ENCODE assay signal across 17 cellular contexts in genomic region chr1:243841507-243841906, GRCh38. TPM values are rescaled to one million over a fixed set of nuclear protein-coding genes. Genes with fewer than 3 reads are reported as not detected.
DNase-seq lines count a peak whose midpoint lies in the region; ATAC-seq, FAIRE-seq and TF ChIP-seq lines count a peak whose summit lies in the region.
"Had no signal": no experiment of that assay in that cellular context is flagged by ENCODE, and none has a peak within 500 bp of the region (broad histone marks: within the 10 kb centered on the region; RNA-seq: fewer than 3 reads in every experiment).

No MANE protein-coding gene starts in this region.

- POLR2A ChIA-PET in endothelial cell of umbilical vein (lab: Charles Lee) = no interaction called here

- peaks cover 56% of the 10 kb centered on the region for H3K4me1 Mint-ChIP-seq in osteocyte (ENCODE audit: unreplicated experiment)

- peak; percentile 59 for DNase-seq in EL
- peak in 1 of 2 experiments; percentile 43 for DNase-seq in SJSA1 (ENCODE audit: low read depth in 1 of 2, low spot score in 2 of 2)
- peak; percentile 32 for DNase-seq in endothelial cell of umbilical vein (ENCODE audit: low read depth, low spot score)
- DNase-seq in osteocyte (ENCODE audit: extremely low spot score, unreplicated experiment) = no peak
- no peak for DNase-seq in pons (ENCODE audit: low spot score)
- DNase-seq: activated CD4-positive, alpha-beta memory T cell treated with anti-CD3 and anti-CD28 coated beads, Interleukin-2, amount 10 ng/mL, durations not matched to agents 7 days and 5 days; NCI-H1048; NCI-H2171 treated with DMSO at 0.1 percent for 48 hours; stimulated activated CD4-positive, alpha-beta T cell treated with anti-CD3 and anti-CD28 coated beads, Interleukin-2, amount 100 ng/mL, for 48 hours had no signal

- H3K4me2 ChIP-seq in endothelial cell of umbilical vein (ENCODE audit: insufficient read depth, low read length) = peak overlapping the region; percentile 75

- H3K27me3 Mint-ChIP-seq in osteocyte (ENCODE audit: unreplicated experiment) = no peaks in the 10 kb centered on the region
- H3K27me3 Mint-ChIP-seq: activated CD4-positive, alpha-beta memory T cell treated with anti-CD3 and anti-CD28 coated beads, Interleukin-2, amount 10 ng/mL, durations not matched to agents 7 days and 5 days had no signal

- no peaks in the 10 kb centered on the region for H3K9me1 ChIP-seq in endothelial cell of umbilical vein (replicated peaks; ENCODE audit: control insufficient read depth, extremely low read depth, insufficient read depth, low read length)

- TF ChIP-seq CTCF in endothelial cell of umbilical vein (IDR thresholded peaks at IDR 0.05; ENCODE audit: extremely low read depth in 1 of 2, insufficient read depth in 1 of 2, low read depth in 1 of 2, low read length in 2 of 2) (no peak), osteocyte (IDR thresholded peaks at IDR 0.05) (no peak)

- H3K27me3 ChIP-seq in SJSA1 (replicated peaks) = no peaks in the 10 kb centered on the region
- H3K27me3 ChIP-seq in endothelial cell of umbilical vein (ENCODE audit: control insufficient read depth in 2 of 2, insufficient read depth in 2 of 2, low read length in 2 of 2) = no peaks in the 10 kb centered on the region

- intact Hi-C loops in endothelial cell of umbilical vein (cut with micrococcal nuclease) = loop anchor here (5.0 to 10.0 kb wide), 2 partner anchors 79 to 603 kb away; no protein-coding TSS in a partner anchor

- H3K4me1 ChIP-seq in SJSA1 (replicated peaks) = peaks cover 30% of the 10 kb centered on the region
- peaks cover 30% of the 10 kb centered on the region for H3K4me1 ChIP-seq in endothelial cell of umbilical vein (ENCODE audit: control insufficient read depth, extremely low read depth, insufficient read depth, low read length)

- CTCF ChIA-PET in endothelial cell of umbilical vein (lab: Charles Lee) = interaction anchor here (0.6 kb wide), 1 partner anchor 128 kb away, joined by 4 read pairs; no protein-coding TSS in a partner anchor

- ATAC-seq in GM21526 (IDR thresholded peaks at IDR 0.05; ENCODE audit: low FRiP score, unreplicated experiment) (no peak), GM19395 (IDR thresholded peaks at IDR 0.05; ENCODE audit: unreplicated experiment) (no peak)
- ATAC-seq: GM12878, K562 had no signal

- H3K36me3 ChIP-seq in SJSA1 = no peaks in the 10 kb centered on the region
- no peaks in the 10 kb centered on the region for H3K36me3 ChIP-seq in endothelial cell of umbilical vein (ENCODE audit: control insufficient read depth in 2 of 2, extremely low read depth in 1 of 2, insufficient read depth in 2 of 2, low read length in 2 of 2)
- H3K36me3 ChIP-seq: thoracic aorta had no signal

- peaks cover 66% of the 10 kb centered on the region for H3K79me2 ChIP-seq in endothelial cell of umbilical vein (ENCODE audit: control insufficient read depth, insufficient read depth, low read length)

- peak overlapping the region; percentile 83 for H3K27ac Mint-ChIP-seq in osteocyte (ENCODE audit: unreplicated experiment)
- H3K27ac Mint-ChIP-seq: activated CD4-positive, alpha-beta memory T cell treated with anti-CD3 and anti-CD28 coated beads, Interleukin-2, amount 10 ng/mL, durations not matched to agents 7 days and 5 days; activated T-helper 1 cell treated with anti-CD3 and anti-CD28 coated beads, Interleukin-12 subunit alpha, Interleukin-12 subunit beta, Interleukin-2, Interleukin-4 antibody, amounts not matched to agents 30 ng/mL and 10 ng/mL and 1 ng/mL, durations not matched to agents 14 hours and 24 hours and 36 hours; CD14-positive monocyte; nephron had no signal

- peaks cover 11% of the 10 kb centered on the region for H3K36me3 Mint-ChIP-seq in osteocyte (ENCODE audit: unreplicated experiment)

- H3K4me3 Mint-ChIP-seq in osteocyte (ENCODE audit: unreplicated experiment) = peak overlapping the region; percentile 26
- H3K4me3 Mint-ChIP-seq: activated CD4-positive, alpha-beta memory T cell treated with anti-CD3 and anti-CD28 coated beads, Interleukin-2, amount 10 ng/mL, durations not matched to agents 7 days and 5 days; activated T-helper 1 cell treated with anti-CD3 and anti-CD28 coated beads, Interleukin-12 subunit alpha, Interleukin-12 subunit beta, Interleukin-2, Interleukin-4 antibody, amounts not matched to agents 30 ng/mL and 10 ng/mL and 1 ng/mL, durations not matched to agents 14 hours and 24 hours and 36 hours; CD14-positive monocyte; nephron had no signal

- no peak overlapping the region for H3K9ac ChIP-seq in endothelial cell of umbilical vein (replicated peaks; ENCODE audit: extremely low read depth, insufficient read depth, low read length)

- H3K9me3 Mint-ChIP-seq in osteocyte (ENCODE audit: unreplicated experiment) = peaks cover 13% of the 10 kb centered on the region

- dilution Hi-C loops in endothelial cell of umbilical vein (cut with MboI; ENCODE audit: extremely low pct_ligation_motif_present, low sequenced_read_pairs) = no loop called here

- H2AFZ ChIP-seq in endothelial cell of umbilical vein (ENCODE audit: low read depth, low read length) = no peak overlapping the region

- peaks cover under 1% of the 10 kb centered on the region for H4K20me1 ChIP-seq in endothelial cell of umbilical vein (replicated peaks; ENCODE audit: control insufficient read depth, extremely low read depth, insufficient read depth, low read length)

- no peak for FAIRE-seq in endothelial cell of umbilical vein (lab: Jason Lieb, UNC)
- FAIRE-seq: GM12878, K562 had no signal

- H3K27ac ChIP-seq in SJSA1 = peak overlapping the region; percentile 93
- no peak overlapping the region for H3K27ac ChIP-seq in endothelial cell of umbilical vein (ENCODE audit: insufficient read depth, low read depth, low read length)
- H3K27ac ChIP-seq: thoracic aorta had no signal

- H3K9me3 ChIP-seq in SJSA1 (replicated peaks) (no peaks in the 10 kb centered on the region), endothelial cell of umbilical vein (replicated peaks; ENCODE audit: control insufficient read depth, insufficient read depth, low read length) (no peaks in the 10 kb centered on the region)
- H3K9me3 ChIP-seq: thoracic aorta had no signal

- no peak for TF ChIP-seq POLR2A in endothelial cell of umbilical vein (IDR thresholded peaks at IDR 0.05; ENCODE audit: low read depth, low read length)

- BruUV-seq in endothelial cell of umbilical vein (replicated peaks; lab: Mats Ljungman, UMichigan) = no TSS peak

- H3K4me3 ChIP-seq in SJSA1 = no peak overlapping the region
- no peak overlapping the region for H3K4me3 ChIP-seq in endothelial cell of umbilical vein (replicated peaks in 1 of 3; ENCODE audit: insufficient read depth in 1 of 3, low read depth in 1 of 3, low read length in 3 of 3)
- H3K4me3 ChIP-seq: GM12878, K562, thoracic aorta had no signal

TF ChIP-seq in endothelial cell of umbilical vein, 7 proteins besides CTCF, POLR2A, EP300 and RAD21:
- TF ChIP-seq JUN (IDR thresholded peaks at IDR 0.05; ENCODE audit: borderline replicate concordance, insufficient read depth, insufficient read length, low read depth) (no peak), MAX (IDR thresholded peaks at IDR 0.05; ENCODE audit: insufficient read depth, insufficient read length) (no peak), GATA2 (IDR thresholded peaks at IDR 0.05; ENCODE audit: insufficient read depth, insufficient read length, low read depth, low read length) (no peak), MYC (IDR thresholded peaks at IDR 0.05; ENCODE audit: low read depth, low read length) (no peak), EZH2 (IDR thresholded peaks at IDR 0.05; ENCODE audit: borderline replicate concordance, low read depth, low read length, severe bottlenecking) (no peak), FOS (IDR thresholded peaks at IDR 0.05; ENCODE audit: borderline replicate concordance, insufficient read depth, low read length) (no peak), POLR2AphosphoS5 (IDR thresholded peaks at IDR 0.05; ENCODE audit: insufficient read depth, low read depth, low read length) (no peak)

RNA-seq across cellular contexts. Expression of gene AKT3, which starts 8.5 kb away (rescaled TPM):
- 33.7 and 55.0 TPM in 2 replicates for total RNA-seq in SJSA1 (2014; rRNA removed; shearing (Covaris generic))
- 97.1 and 98.2 TPM in 2 replicates for total RNA-seq in endothelial cell of umbilical vein
- 18.2 and 20.6 TPM in 2 replicates for polyA plus RNA-seq in endothelial cell of umbilical vein
- polyA plus RNA-seq in endothelial cell of umbilical vein (2011; cell fraction: cytosol; rRNA removed) = 21.5 and 21.7 TPM in 2 replicates
- polyA plus RNA-seq in endothelial cell of umbilical vein (2011; cell fraction: nucleus; rRNA removed) = 36.3 and 44.6 TPM in 2 replicates
- polyA plus RNA-seq in endothelial cell of umbilical vein (2012) = 30.7 and 41.2 TPM in 2 replicates
- 42.2 and 44.8 TPM in 2 replicates for polyA minus RNA-seq in endothelial cell of umbilical vein
- polyA minus RNA-seq in endothelial cell of umbilical vein (2011; cell fraction: cytosol; rRNA and poly(A)+ RNA removed) = 0.10 TPM
- 83.3 and 96.8 TPM in 2 replicates for polyA minus RNA-seq in endothelial cell of umbilical vein (2011; cell fraction: nucleus; rRNA and poly(A)+ RNA removed)
- total RNA-seq in osteocyte = 107 and 112 TPM in 2 replicates

Comparison
In these comparisons a context has a peak if more than half of its experiments do, and no peak if none do; other contexts are left out.
1. DNase-seq: peak in EL (single experiment) and endothelial cell of umbilical vein (single experiment); none in osteocyte (single experiment) and pons (single experiment).